Comparison of ENCODE assay signal across 8 cellular contexts in genomic region chr3:53073553-53074365, GRCh38. TPM values are rescaled to one million over a fixed set of nuclear protein-coding genes. Genes with fewer than 3 reads are reported as not detected.
A peak's percentile ranks its signal among the peaks of the same experiment; 100 is the strongest.
DNase-seq lines count a peak whose midpoint lies in the region; ATAC-seq, FAIRE-seq and TF ChIP-seq lines count a peak whose summit lies in the region.

No MANE protein-coding gene starts in this region.

- CTCF ChIA-PET in A549 (lab: Yijun Ruan, JAX): interaction anchor here (0.6 to 5.8 kb wide), 9 partner anchors 9 to 603 kb away, joined by 3 to 31 read pairs (median 3); no protein-coding TSS in a partner anchor

- H3K4me1 ChIP-seq in A549 (no peaks in the 10 kb centered on the region), mononuclear cell (ENCODE audit: insufficient read depth, low read length) (peaks cover 16% of the 10 kb centered on the region)

- no peak for TF ChIP-seq RAD21 in A549 (conservative IDR thresholded peaks at IDR 0.05 in 1 of 2, IDR thresholded peaks at IDR 0.05 in 1 of 2)

- POLR2A ChIA-PET in A549 (lab: Yijun Ruan, JAX): no interaction called here

- FAIRE-seq in A549 (lab: Jason Lieb, UNC) (no peak), bronchial epithelial cell (lab: Jason Lieb, UNC) (no peak)

- TF ChIP-seq POLR2A in A549 (IDR thresholded peaks at IDR 0.05; ENCODE audit: low read length): no peak

- 83% methylated on average over 12 of the region's 17 CpGs for WGBS in A549 (ENCODE audit: missing lambda C conversion rate)

- H3K36me3 ChIP-seq in bronchial epithelial cell (ENCODE audit: control insufficient read depth, insufficient read depth, low read length): no peaks in the 10 kb centered on the region

- H3K4me3 ChIP-seq in A549 (no peak overlapping the region; the same call in 2 of the 3 replicates), bronchial epithelial cell (ENCODE audit: low read depth, low read length) (peak overlapping the region; percentile 54), mononuclear cell (ENCODE audit: low read length) (peak overlapping the region; percentile 56)

- TF ChIP-seq CTCF in A549 (IDR thresholded peaks at IDR 0.05): no peak
- no peak for TF ChIP-seq CTCF in bronchial epithelial cell (IDR thresholded peaks at IDR 0.05; ENCODE audit: insufficient read depth, low read length, severe bottlenecking)

- H3K9me3 ChIP-seq in A549 (no peaks in the 10 kb centered on the region), mononuclear cell (ENCODE audit: low read depth, low read length) (no peaks in the 10 kb centered on the region)

- peak overlapping the region; percentile 70 to 79; a peak in 5 of 6 replicates for H3K27ac ChIP-seq in A549

- peak overlapping the region; percentile 96 for H3K4me2 ChIP-seq in A549

- H3K27me3 ChIP-seq in bronchial epithelial cell (ENCODE audit: control insufficient read depth, insufficient read depth, low read length): no peaks in the 10 kb centered on the region
- H3K27me3 ChIP-seq in mononuclear cell (ENCODE audit: insufficient read depth, low read length): no peaks in the 10 kb centered on the region

- no peak for DNase-seq in A549 (ENCODE audit: low read depth in 1 of 2, low spot score in 1 of 2)
- DNase-seq in bronchial epithelial cell (ENCODE audit: low read depth): no peak
- DNase-seq in NCI-H526 treated with DMSO at 0.1 percent for 48 hours (lab: John Stamatoyannopoulos, UW): no peak
- no peak for DNase-seq in NCI-H446 (lab: John Stamatoyannopoulos, UW)
- no peak for DNase-seq in NCI-H1436 (lab: John Stamatoyannopoulos, UW)

- no peak for TF ChIP-seq EP300 in A549 (IDR thresholded peaks at IDR 0.05)

- ATAC-seq in A549 (no peak), HG03571 (IDR thresholded peaks at IDR 0.05; ENCODE audit: unreplicated experiment) (peak; percentile 2), HG02884 (IDR thresholded peaks at IDR 0.05; ENCODE audit: unreplicated experiment) (no peak)

TF ChIP-seq in A549, 52 proteins besides CTCF, POLR2A, EP300 and RAD21:
- no peak for TF ChIP-seq ZC3H11A (IDR thresholded peaks at IDR 0.05)

RNA-seq across cellular contexts. Expression of gene SFMBT1, which starts 27.9 kb away (rescaled TPM):
- polyA plus RNA-seq in A549 (2011; rRNA removed) (9.6 and 9.9 TPM in 2 replicates), A549 (2017; fragmentation: RNase III; extraction: RNeasy Plus Mini Kit Qiagen cat#74134 plus additional on column Dnase treatment) (7.0 to 7.2 TPM (median 7.1 TPM) in 3 replicates)
- polyA plus RNA-seq in A549 (2012; cell fraction: cytosol; rRNA removed): 2.9 and 3.7 TPM in 2 replicates
- polyA plus RNA-seq in A549 (2012; cell fraction: nucleus; rRNA removed): 3.2 and 4.2 TPM in 2 replicates
- polyA minus RNA-seq in A549 (2011; rRNA and poly(A)+ RNA removed): 21.4 TPM in 2 replicates
- total RNA-seq in bronchial epithelial cell (7.6 and 8.1 TPM in 2 replicates), mononuclear cell (34.1 TPM)

RNA-seq across cellular contexts. Expression of gene RFT1, which starts 56.5 kb away (rescaled TPM):
- polyA plus RNA-seq in A549 (2011; rRNA removed) (31.6 and 33.6 TPM in 2 replicates), A549 (2017; fragmentation: RNase III; extraction: RNeasy Plus Mini Kit Qiagen cat#74134 plus additional on column Dnase treatment) (15.6 to 18.5 TPM (median 15.8 TPM) in 3 replicates)
- polyA plus RNA-seq in A549 (2012; cell fraction: cytosol; rRNA removed): 12.1 and 18.0 TPM in 2 replicates
- 20.2 and 26.1 TPM in 2 replicates for polyA plus RNA-seq in A549 (2012; cell fraction: nucleus; rRNA removed)
- 63.0 and 65.3 TPM in 2 replicates for polyA minus RNA-seq in A549 (2011; rRNA and poly(A)+ RNA removed)
- total RNA-seq in bronchial epithelial cell (11.4 and 15.5 TPM in 2 replicates), mononuclear cell (8.7 TPM)
